In genomic region chr16:31351246-31351936, GRCh38 we compare ENCODE assay signal across 15 cellular contexts. TPM values are rescaled to one million over a fixed set of nuclear protein-coding genes. Genes with fewer than 3 reads are reported as not detected.
A peak's percentile ranks its signal among the peaks of the same experiment; 100 is the strongest.
DNase-seq lines count a peak whose midpoint lies in the region; ATAC-seq, FAIRE-seq and TF ChIP-seq lines count a peak whose summit lies in the region.
"Had no signal": no experiment of that assay in that cellular context is flagged by ENCODE, and none has a peak within 500 bp of the region (broad histone marks: within the 10 kb centered on the region; RNA-seq: fewer than 3 reads in every experiment).

No MANE protein-coding gene starts in this region.

- H2AK5ac ChIP-seq in trophoblast cell (ENCODE audit: low read length) = no peak overlapping the region

- no peak overlapping the region for H3K4me3 Mint-ChIP-seq in activated CD8-positive, alpha-beta memory T cell treated with anti-CD3 and anti-CD28 coated beads, Interleukin-2, amount 10 ng/mL, durations not matched to agents 7 days and 5 days
- H3K4me3 Mint-ChIP-seq in stimulated activated naive B cell treated with anti-CD40 and anti-IgM and Interleukin-4, amounts not matched to agents 10 μg/mL and 1 μg/mL and 100 μg/mL, for 72 hours = peak overlapping the region; percentile 67
- H3K4me3 Mint-ChIP-seq: GM23338 had no signal

- no peak overlapping the region for H2BK120ac ChIP-seq in trophoblast cell (ENCODE audit: insufficient read depth, low read length, poor library complexity)

- no peak overlapping the region for H2BK12ac ChIP-seq in trophoblast cell (ENCODE audit: low read length)

- no peak overlapping the region for H4K8ac ChIP-seq in trophoblast cell (ENCODE audit: low read depth, low read length)

- TF ChIP-seq CTCF in OCI-LY3 (IDR thresholded peaks at IDR 0.05; ENCODE audit: low read depth, low read length) = no peak
- no peak for TF ChIP-seq CTCF in kidney (IDR thresholded peaks at IDR 0.05; ENCODE audit: borderline replicate concordance, extremely low read depth, insufficient read depth)
- TF ChIP-seq CTCF in gastrocnemius medialis (IDR thresholded peaks at IDR 0.05 in 4 of 5, conservative IDR thresholded peaks at IDR 0.05 in 1 of 5) = no peak

- in situ Hi-C loops in gastrocnemius medialis (cut with MboI; ENCODE audit: low sequenced_read_pairs in 4 of 4) = no loop called here

- peak overlapping the region; percentile 86 for H3K9ac ChIP-seq in OCI-LY3 (ENCODE audit: low read length)
- H3K9ac ChIP-seq in kidney (ENCODE audit: low read length in 2 of 2) = no peak overlapping the region
- H3K9ac ChIP-seq in trophoblast cell (ENCODE audit: low read length) = no peak overlapping the region

- no peak overlapping the region for H3K14ac ChIP-seq in trophoblast cell (ENCODE audit: low read length)

- no peak for FAIRE-seq in kidney (lab: Jason Lieb, UNC)
- FAIRE-seq: frontal cortex had no signal

- no CpG with 5 or more reads among the region's 19 CpGs for WGBS in trophoblast cell (ENCODE audit: extremely low coverage, insufficient coverage, insufficient read length)

- H2AFZ ChIP-seq in OCI-LY3 (ENCODE audit: low read depth, low read length) (no peak overlapping the region), trophoblast cell (ENCODE audit: insufficient read depth, low read length, poor library complexity) (no peak overlapping the region)
- H2AFZ ChIP-seq: GM23338 had no signal

- no peaks in the 10 kb centered on the region for H3K79me1 ChIP-seq in trophoblast cell (ENCODE audit: low read length)

- ATAC-seq in activated CD8-positive, alpha-beta memory T cell treated with anti-CD3 and anti-CD28 coated beads, Interleukin-2, amount 10 ng/mL, durations not matched to agents 7 days and 5 days = no peak
- peak; percentile 22 for ATAC-seq in stimulated activated naive B cell treated with anti-CD40 and anti-IgM and Interleukin-4, amounts not matched to agents 10 μg/mL and 1 μg/mL and 100 μg/mL, for 72 hours (replicated peaks)
- no peak for ATAC-seq in gastrocnemius medialis
- no peak for ATAC-seq in left ventricle myocardium superior
- ATAC-seq: GM23338 had no signal

- no peaks in the 10 kb centered on the region for H3K9me3 Mint-ChIP-seq in activated CD8-positive, alpha-beta memory T cell treated with anti-CD3 and anti-CD28 coated beads, Interleukin-2, amount 10 ng/mL, durations not matched to agents 7 days and 5 days (ENCODE audit: low read depth)
- peaks cover 0 to 1% of the 10 kb centered on the region in 2 donors for H3K9me3 Mint-ChIP-seq in stimulated activated naive B cell treated with anti-CD40 and anti-IgM and Interleukin-4, amounts not matched to agents 10 μg/mL and 1 μg/mL and 100 μg/mL, for 72 hours

- H3K9me3 ChIP-seq in OCI-LY3 (ENCODE audit: insufficient read depth, low read length) (no peaks in the 10 kb centered on the region), kidney (ENCODE audit: control insufficient read depth in 1 of 2, low read length in 2 of 2) (no peaks in the 10 kb centered on the region), gastrocnemius medialis (no peaks in the 10 kb centered on the region), trophoblast cell (ENCODE audit: insufficient read depth, low read depth, low read length) (no peaks in the 10 kb centered on the region)
- H3K9me3 ChIP-seq: MG63 had no signal

- H3K4me2 ChIP-seq in OCI-LY3 (ENCODE audit: low read length) (peak overlapping the region; percentile 98), trophoblast cell (ENCODE audit: low read length) (no peak overlapping the region)
- H3K4me2 ChIP-seq: GM23338 had no signal

- H3K4me1 ChIP-seq in OCI-LY3 (ENCODE audit: low read length) = peaks cover 89% of the 10 kb centered on the region
- H3K4me1 ChIP-seq in kidney (ENCODE audit: control insufficient read depth in 1 of 2, insufficient read depth in 1 of 2, low read depth in 1 of 2, low read length in 2 of 2) = no peaks in the 10 kb centered on the region
- H3K4me1 ChIP-seq in gastrocnemius medialis = no peaks in the 10 kb centered on the region
- H3K4me1 ChIP-seq in trophoblast cell (ENCODE audit: control insufficient read depth in 1 of 2, insufficient read depth in 2 of 2, low read length in 2 of 2) = no peaks in the 10 kb centered on the region

- H4K91ac ChIP-seq in trophoblast cell (ENCODE audit: low read depth, low read length) = no peak overlapping the region

- DNase-seq in activated CD8-positive, alpha-beta memory T cell treated with anti-CD3 and anti-CD28 coated beads, Interleukin-2, amount 50 U/mL, for 4 hours = peak; percentile 1
- DNase-seq in activated CD8-positive, alpha-beta memory T cell treated with anti-CD3 and anti-CD28 coated beads, Interleukin-2, amount 10 ng/mL, durations not matched to agents 7 days and 5 days = no peak
- DNase-seq in kidney (peak; percentile 24), gastrocnemius medialis (no peak), left ventricle myocardium superior (no peak), trophoblast cell (no peak)
- peak; percentile 54 for DNase-seq in stimulated activated naive B cell treated with anti-CD40 and anti-IgM and Interleukin-4, amounts not matched to agents 10 μg/mL and 1 μg/mL and 100 μg/mL, for 72 hours
- DNase-seq: GDM1, MG63 had no signal

- H3K27me3 Mint-ChIP-seq in activated CD8-positive, alpha-beta memory T cell treated with anti-CD3 and anti-CD28 coated beads, Interleukin-2, amount 10 ng/mL, durations not matched to agents 7 days and 5 days = peaks cover 18% of the 10 kb centered on the region
- no peaks in the 10 kb centered on the region for H3K27me3 Mint-ChIP-seq in stimulated activated naive B cell treated with anti-CD40 and anti-IgM and Interleukin-4, amounts not matched to agents 10 μg/mL and 1 μg/mL and 100 μg/mL, for 72 hours

- H3K27ac Mint-ChIP-seq in activated CD8-positive, alpha-beta memory T cell treated with anti-CD3 and anti-CD28 coated beads, Interleukin-2, amount 10 ng/mL, durations not matched to agents 7 days and 5 days = no peak overlapping the region
- H3K27ac Mint-ChIP-seq in stimulated activated naive B cell treated with anti-CD40 and anti-IgM and Interleukin-4, amounts not matched to agents 10 μg/mL and 1 μg/mL and 100 μg/mL, for 72 hours = peak overlapping the region; percentile 94
- H3K27ac Mint-ChIP-seq: GM23338 had no signal

- intact Hi-C loops in kidney (cut with DNase I) (no loop called here), gastrocnemius medialis (cut with DNase I; ENCODE audit: low total_unique reads) (no loop called here), left ventricle myocardium superior (cut with micrococcal nuclease) (no loop called here)

- H4K20me1 ChIP-seq in OCI-LY3 (ENCODE audit: insufficient read depth, low read length) = no peaks in the 10 kb centered on the region

- H3K18ac ChIP-seq in trophoblast cell (ENCODE audit: low read length) = no peak overlapping the region

- no peak overlapping the region for H3K23ac ChIP-seq in trophoblast cell (ENCODE audit: low read length)

- H3K27ac ChIP-seq in OCI-LY3 (ENCODE audit: low read length) (peak overlapping the region; percentile 93), kidney (ENCODE audit: low read depth in 2 of 2, low read length in 2 of 2) (no peak overlapping the region), gastrocnemius medialis (no peak overlapping the region), trophoblast cell (ENCODE audit: low read depth, low read length) (no peak overlapping the region)

- H2BK5ac ChIP-seq in trophoblast cell (ENCODE audit: low read depth, low read length, poor library complexity) = no peak overlapping the region

- H4K12ac ChIP-seq in trophoblast cell (ENCODE audit: low read depth, low read length) = no peak overlapping the region

- no peak overlapping the region for H3K4ac ChIP-seq in trophoblast cell (ENCODE audit: low read depth, low read length)

- H3K36me3 ChIP-seq in OCI-LY3 (replicated peaks; ENCODE audit: low read depth, low read length) (peaks cover 1% of the 10 kb centered on the region), kidney (ENCODE audit: control insufficient read depth in 1 of 2, insufficient read depth in 2 of 2, low read length in 2 of 2) (no peaks in the 10 kb centered on the region), gastrocnemius medialis (no peaks in the 10 kb centered on the region), trophoblast cell (ENCODE audit: control insufficient read depth in 1 of 2, insufficient read depth in 2 of 2, low read length in 2 of 2) (no peaks in the 10 kb centered on the region)
- H3K36me3 ChIP-seq: MG63 had no signal

- H3K4me1 Mint-ChIP-seq in activated CD8-positive, alpha-beta memory T cell treated with anti-CD3 and anti-CD28 coated beads, Interleukin-2, amount 10 ng/mL, durations not matched to agents 7 days and 5 days = peaks cover 78% of the 10 kb centered on the region
- H3K4me1 Mint-ChIP-seq in stimulated activated naive B cell treated with anti-CD40 and anti-IgM and Interleukin-4, amounts not matched to agents 10 μg/mL and 1 μg/mL and 100 μg/mL, for 72 hours = peaks cover 64 to 85% of the 10 kb centered on the region in 2 donors
- H3K4me1 Mint-ChIP-seq: GM23338 had no signal

- H3K36me3 Mint-ChIP-seq in activated CD8-positive, alpha-beta memory T cell treated with anti-CD3 and anti-CD28 coated beads, Interleukin-2, amount 10 ng/mL, durations not matched to agents 7 days and 5 days = peaks cover 3% of the 10 kb centered on the region
- peaks cover 0 to 4% of the 10 kb centered on the region in 2 donors for H3K36me3 Mint-ChIP-seq in stimulated activated naive B cell treated with anti-CD40 and anti-IgM and Interleukin-4, amounts not matched to agents 10 μg/mL and 1 μg/mL and 100 μg/mL, for 72 hours

- H3K79me2 ChIP-seq in OCI-LY3 (ENCODE audit: low read length) (peaks cover 14% of the 10 kb centered on the region), trophoblast cell (ENCODE audit: control insufficient read depth, insufficient read depth, low read length, poor library complexity) (no peaks in the 10 kb centered on the region)

- H3K27me3 ChIP-seq in OCI-LY3 (ENCODE audit: low read depth, low read length) (no peaks in the 10 kb centered on the region), gastrocnemius medialis (no peaks in the 10 kb centered on the region), trophoblast cell (ENCODE audit: insufficient read depth, low read length) (no peaks in the 10 kb centered on the region)
- H3K27me3 ChIP-seq: MG63 had no signal

- H3K4me3 ChIP-seq in OCI-LY3 (ENCODE audit: low read length) (peak overlapping the region; percentile 74), kidney (ENCODE audit: low read length in 2 of 2) (no peak overlapping the region), gastrocnemius medialis (no peak overlapping the region), trophoblast cell (ENCODE audit: low read depth, low read length) (no peak overlapping the region)
- H3K4me3 ChIP-seq: GM23338, MG63 had no signal

- CTCF ChIA-PET in activated CD8-positive, alpha-beta memory T cell treated with anti-CD3 and anti-CD28 coated beads, Interleukin-2, amount 10 ng/mL, durations not matched to agents 7 days and 5 days (lab: Charles Lee) = interaction anchor here (0.9 to 2.1 kb wide), 2 partner anchors 91 to 149 kb away, joined by 3 to 6 read pairs; partner anchors contain the start of gene ZNF843

- no peak for TF ChIP-seq POLR2A in gastrocnemius medialis (IDR thresholded peaks at IDR 0.05)

RNA-seq across cellular contexts. Expression of gene ITGAX, which starts 3.6 kb away (rescaled TPM):
- total RNA-seq in activated CD8-positive, alpha-beta memory T cell treated with anti-CD3 and anti-CD28 coated beads, Interleukin-2, amount 10 ng/mL, durations not matched to agents 7 days and 5 days = 10 to 100 TPM; 56.8 to 62.0 TPM
- 11.9 TPM for total RNA-seq in kidney
- polyA plus RNA-seq in kidney (ENCODE audit: insufficient read depth, low read depth, low replicate concordance) = 0.37 TPM
- total RNA-seq in gastrocnemius medialis = under 1 TPM; 0.22 to 0.91 (median 0.56) TPM
- 3.2 TPM for total RNA-seq in left ventricle myocardium superior
- not detected in 2 replicates for polyA plus RNA-seq in trophoblast cell (2013)
- total RNA-seq: GM23338 had no signal
- polyA plus RNA-seq: GM23338 had no signal

RNA-seq across cellular contexts. Expression of gene ITGAD, which starts 41.7 kb away (rescaled TPM):
- under 1 TPM; 0.09 to 0.23 TPM for total RNA-seq in activated CD8-positive, alpha-beta memory T cell treated with anti-CD3 and anti-CD28 coated beads, Interleukin-2, amount 10 ng/mL, durations not matched to agents 7 days and 5 days
- total RNA-seq in kidney (0.13 TPM), gastrocnemius medialis (not detected), left ventricle myocardium superior (not detected)
- polyA plus RNA-seq in kidney (ENCODE audit: insufficient read depth, low read depth, low replicate concordance) = not detected
- not detected in 2 replicates for polyA plus RNA-seq in trophoblast cell (2013)
- total RNA-seq: frontal cortex, GM23338, HT1080, renal cortical epithelial cell had no signal
- polyA plus RNA-seq: AG04450, GM23338 had no signal

Comparison
In these comparisons a context has a peak if more than half of its experiments do, and no peak if none do; other contexts are left out.
1. DNase-seq: peak in activated CD8-positive, alpha-beta memory T cell treated with anti-CD3 and anti-CD28 coated beads, Interleukin-2, amount 50 U/mL, for 4 hours (single experiment), kidney (single experiment) and stimulated activated naive B cell treated with anti-CD40 and anti-IgM and Interleukin-4, amounts not matched to agents 10 μg/mL and 1 μg/mL and 100 μg/mL, for 72 hours (single experiment); none in activated CD8-positive, alpha-beta memory T cell treated with anti-CD3 and anti-CD28 coated beads, Interleukin-2, amount 10 ng/mL, durations not matched to agents 7 days and 5 days (single experiment), gastrocnemius medialis (0 of 2), left ventricle myocardium superior (single experiment) and trophoblast cell (0 of 2).
2. ATAC-seq: peak in stimulated activated naive B cell treated with anti-CD40 and anti-IgM and Interleukin-4, amounts not matched to agents 10 μg/mL and 1 μg/mL and 100 μg/mL, for 72 hours (2 of 2); none in activated CD8-positive, alpha-beta memory T cell treated with anti-CD3 and anti-CD28 coated beads, Interleukin-2, amount 10 ng/mL, durations not matched to agents 7 days and 5 days (single experiment), gastrocnemius medialis (0 of 2) and left ventricle myocardium superior (single experiment).